ENCODE assay signal across 1 cellular context in the genomic region with DNA sequence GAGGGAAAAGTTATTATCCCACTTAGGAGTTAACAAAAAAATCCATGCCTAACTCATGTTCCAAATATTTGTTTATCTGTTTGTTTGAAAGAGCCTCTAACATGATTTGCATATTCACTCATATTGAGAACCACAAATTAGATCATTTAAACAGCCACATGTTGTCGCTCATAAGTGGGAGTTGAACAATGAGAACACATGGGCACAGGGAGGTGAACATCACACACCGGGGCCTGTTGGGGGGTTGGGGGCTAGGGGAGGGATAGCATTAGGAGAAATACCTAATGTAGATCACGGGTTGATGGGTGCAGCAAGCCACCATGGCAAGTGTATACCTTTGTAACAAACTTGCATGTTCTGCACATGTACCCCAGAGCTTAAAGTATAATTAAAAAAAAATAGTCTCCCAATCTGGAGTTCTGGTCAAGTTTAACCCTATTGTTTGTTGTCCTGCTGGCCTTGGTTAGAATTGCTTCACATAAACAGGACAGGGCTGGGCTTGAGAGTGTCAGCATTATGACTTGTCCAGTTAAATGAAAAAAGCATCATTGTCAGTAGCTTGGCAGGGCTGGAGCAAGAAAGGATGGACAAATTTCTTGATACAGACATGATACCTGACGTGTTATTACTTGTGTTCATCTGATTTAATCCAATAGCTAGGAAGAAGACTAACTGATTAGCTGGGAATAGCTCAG.
TF ChIP-seq lines count a peak whose summit lies in the region.

No MANE protein-coding gene starts in this region.

TF ChIP-seq in HepG2, 621 proteins besides CTCF, POLR2A, EP300 and RAD21 (continued from another document):
- TF ChIP-seq, protein P1, sequence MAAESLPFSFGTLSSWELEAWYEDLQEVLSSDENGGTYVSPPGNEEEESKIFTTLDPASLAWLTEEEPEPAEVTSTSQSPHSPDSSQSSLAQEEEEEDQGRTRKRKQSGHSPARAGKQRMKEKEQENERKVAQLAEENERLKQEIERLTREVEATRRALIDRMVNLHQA (CRISPR knock-in tag; IDR thresholded peaks at IDR 0.05): no peak
- TF ChIP-seq ZSCAN12 (CRISPR knock-in tag; IDR thresholded peaks at IDR 0.05): 0 out of 2 replicates have a peak, but pooled peaks have one; percentile 28
